ENCODE assay signal across 11 cellular contexts in genomic region chr5:151480859-151481258, GRCh38. TPM values are rescaled to one million over a fixed set of nuclear protein-coding genes. Genes with fewer than 3 reads are reported as not detected.
DNase-seq lines count a peak whose midpoint lies in the region; ATAC-seq and TF ChIP-seq lines count a peak whose summit lies in the region.
"Had no signal": no experiment of that assay in that cellular context is flagged by ENCODE, and none has a peak within 500 bp of the region (broad histone marks: within the 10 kb centered on the region; RNA-seq: fewer than 3 reads in every experiment).

No MANE protein-coding gene starts in this region.

- peaks cover 4% of the 10 kb centered on the region; the same call in 1 of the 2 replicates for H3K36me3 ChIP-seq in HUES64 (ENCODE audit: insufficient read depth, low read length)
- H3K36me3 ChIP-seq in mesenchymal stem cell (ENCODE audit: control insufficient read depth in 1 of 2, insufficient read depth in 2 of 2, low read depth in 1 of 2, low read length in 2 of 2), result peaks cover 16 to 58% of the 10 kb centered on the region in 2 experiments

- no peak overlapping the region for H4K8ac ChIP-seq in mesenchymal stem cell (ENCODE audit: low read length)

- H3K9me3 ChIP-seq in AG04450 (ENCODE audit: control insufficient read depth, insufficient read depth, low read length), result no peaks in the 10 kb centered on the region
- H3K9me3 ChIP-seq in HUES64 (ENCODE audit: insufficient read depth, low read depth, low read length), result no peaks in the 10 kb centered on the region
- no peaks in the 10 kb centered on the region for H3K9me3 ChIP-seq in mesenchymal stem cell (ENCODE audit: control insufficient read depth, low read length)
- H3K9me3 ChIP-seq: BLaER1, stomach had no signal

- H2BK5ac ChIP-seq in mesenchymal stem cell (ENCODE audit: low read depth, low read length, poor library complexity, severe bottlenecking), result no peak overlapping the region

- no peak overlapping the region for H2BK15ac ChIP-seq in mesenchymal stem cell (ENCODE audit: low read depth, poor library complexity, severe bottlenecking)

- TF ChIP-seq CTCF in AG04450 (IDR thresholded peaks at IDR 0.05; ENCODE audit: low read depth, low read length), result no peak

- H3K27ac ChIP-seq in AG04450 (ENCODE audit: low read depth, low read length), result peak overlapping the region; percentile 55
- peak overlapping the region; percentile 49; the same call in 1 of the 2 replicates for H3K27ac ChIP-seq in HUES64 (ENCODE audit: low read depth, low read length)
- H3K27ac ChIP-seq in caudate nucleus (ENCODE audit: low read depth, low read length), result peak overlapping the region; percentile 56
- H3K27ac ChIP-seq in mesenchymal stem cell (ENCODE audit: low read length, poor library complexity, severe bottlenecking), result no peak overlapping the region
- H3K27ac ChIP-seq: BLaER1 had no signal

- ATAC-seq in HG02759 (IDR thresholded peaks at IDR 0.05; ENCODE audit: unreplicated experiment), result no peak
- no peak for ATAC-seq in HG03432 (IDR thresholded peaks at IDR 0.05; ENCODE audit: unreplicated experiment)
- ATAC-seq in GM21529 (IDR thresholded peaks at IDR 0.05; ENCODE audit: unreplicated experiment), result no peak

- H3K4me1 ChIP-seq in HUES64 (ENCODE audit: insufficient read depth, low read length), result peaks cover 31% of the 10 kb centered on the region
- no peaks in the 10 kb centered on the region for H3K4me1 ChIP-seq in mesenchymal stem cell (ENCODE audit: control insufficient read depth, insufficient read depth, low read depth, low read length)

- no peak overlapping the region for H4K91ac ChIP-seq in mesenchymal stem cell (ENCODE audit: low read length)

- POLR2A ChIA-PET in AG04450 (lab: Yijun Ruan, JAX), result interaction anchor here (0.8 kb wide), 1 partner anchor 33 kb away, joined by 3 read pairs; the partner anchor contains the start of gene SLC36A1

- DNase-seq in AG04450 (ENCODE audit: low read depth, low spot score) (no peak), caudate nucleus (lab: John Stamatoyannopoulos, UW) (peak in 22 of 61 donors; percentile 5 to 97 (median 18)), mesenchymal stem cell (peak; percentile 59), activated T-cell treated with anti-CD3 and anti-CD28 coated beads for 4 hours (no peak)
- DNase-seq: activated CD4-positive, CD25-positive, alpha-beta regulatory T cell treated with anti-CD3 and anti-CD28 coated beads, Interleukin-2, amount 50 U/mL, for 72 hours; stomach had no signal

- no peak overlapping the region for H2BK120ac ChIP-seq in mesenchymal stem cell (ENCODE audit: low read depth, low read length)

- H2BK12ac ChIP-seq in mesenchymal stem cell (ENCODE audit: low read length in 2 of 2), result no peak overlapping the region

- H3K9ac ChIP-seq in HUES64 (ENCODE audit: low read depth, low read length) (no peak overlapping the region), mesenchymal stem cell (ENCODE audit: low read length) (peak overlapping the region; percentile 65)
- H3K9ac ChIP-seq: BLaER1 had no signal

- H3K79me1 ChIP-seq in mesenchymal stem cell (replicated peaks; ENCODE audit: low read length, poor library complexity, severe bottlenecking), result no peaks in the 10 kb centered on the region

- no peak overlapping the region for H3K4me3 ChIP-seq in AG04450 (ENCODE audit: low read depth, low read length)
- no peak overlapping the region for H3K4me3 ChIP-seq in HUES64 (ENCODE audit: low read length)
- H3K4me3 ChIP-seq in mesenchymal stem cell (ENCODE audit: insufficient read depth in 1 of 2, low read depth in 1 of 2, low read length in 2 of 2), result no peak overlapping the region
- H3K4me3 ChIP-seq: BLaER1, stomach had no signal

- no peak overlapping the region for H3K23ac ChIP-seq in mesenchymal stem cell (ENCODE audit: low read length in 2 of 2)

- no peak overlapping the region for H3K4me2 ChIP-seq in mesenchymal stem cell (ENCODE audit: low read length, poor library complexity, severe bottlenecking)
- H3K4me2 ChIP-seq: BLaER1 had no signal

- WGBS in HUES64, result 76% methylated on average over 3 of the region's 3 CpGs
- WGBS in mesenchymal stem cell, result 70% methylated on average over 3 of the region's 3 CpGs

- H3K27me3 ChIP-seq in AG04450 (ENCODE audit: control insufficient read depth, insufficient read depth, low read length) (no peaks in the 10 kb centered on the region), HUES64 (ENCODE audit: insufficient read depth, low read length) (no peaks in the 10 kb centered on the region), mesenchymal stem cell (ENCODE audit: control insufficient read depth in 1 of 2, insufficient read depth in 1 of 2, low read length in 2 of 2) (no peaks in the 10 kb centered on the region)
- H3K27me3 ChIP-seq: BLaER1, stomach had no signal

- no peak overlapping the region for H3K14ac ChIP-seq in mesenchymal stem cell (ENCODE audit: low read length in 2 of 2)

- no peak overlapping the region for H2AFZ ChIP-seq in mesenchymal stem cell (ENCODE audit: low read depth, low read length)

- CTCF ChIA-PET in AG04450 (lab: Charles Lee), result interaction anchor here (0.8 to 1.5 kb wide), 3 partner anchors 12 to 171 kb away, joined by 4 to 7 read pairs (median 4); partner anchors contain the start of gene SLC36A1

- no peak overlapping the region for H3K18ac ChIP-seq in mesenchymal stem cell (ENCODE audit: low read depth in 1 of 2, low read length in 2 of 2)

- no peak overlapping the region for H3K4ac ChIP-seq in mesenchymal stem cell (ENCODE audit: low read depth in 1 of 2, low read length in 2 of 2)

- H2AK5ac ChIP-seq in mesenchymal stem cell (ENCODE audit: low read length, severe bottlenecking), result no peak overlapping the region

RNA-seq across cellular contexts. Expression of gene SLC36A1, which starts 33.5 kb away (rescaled TPM):
- 22.2 and 22.3 TPM in 2 replicates for polyA plus RNA-seq in AG04450 (2011; rRNA removed)
- polyA minus RNA-seq in AG04450 (2011; rRNA and poly(A)+ RNA removed), result 49.0 and 61.2 TPM in 2 replicates
- 7.6 TPM for polyA plus RNA-seq in HUES64 (2013, experiment 1 of 2)
- polyA plus RNA-seq in HUES64 (2013, experiment 2 of 2), result 6.9 TPM
- 14.9 TPM for polyA plus RNA-seq in mesenchymal stem cell (2013, experiment 1 of 2)
- 13.9 TPM for polyA plus RNA-seq in mesenchymal stem cell (2013, experiment 2 of 2)
